Comparison of ENCODE assay signal across 15 cellular contexts in the genomic region with DNA sequence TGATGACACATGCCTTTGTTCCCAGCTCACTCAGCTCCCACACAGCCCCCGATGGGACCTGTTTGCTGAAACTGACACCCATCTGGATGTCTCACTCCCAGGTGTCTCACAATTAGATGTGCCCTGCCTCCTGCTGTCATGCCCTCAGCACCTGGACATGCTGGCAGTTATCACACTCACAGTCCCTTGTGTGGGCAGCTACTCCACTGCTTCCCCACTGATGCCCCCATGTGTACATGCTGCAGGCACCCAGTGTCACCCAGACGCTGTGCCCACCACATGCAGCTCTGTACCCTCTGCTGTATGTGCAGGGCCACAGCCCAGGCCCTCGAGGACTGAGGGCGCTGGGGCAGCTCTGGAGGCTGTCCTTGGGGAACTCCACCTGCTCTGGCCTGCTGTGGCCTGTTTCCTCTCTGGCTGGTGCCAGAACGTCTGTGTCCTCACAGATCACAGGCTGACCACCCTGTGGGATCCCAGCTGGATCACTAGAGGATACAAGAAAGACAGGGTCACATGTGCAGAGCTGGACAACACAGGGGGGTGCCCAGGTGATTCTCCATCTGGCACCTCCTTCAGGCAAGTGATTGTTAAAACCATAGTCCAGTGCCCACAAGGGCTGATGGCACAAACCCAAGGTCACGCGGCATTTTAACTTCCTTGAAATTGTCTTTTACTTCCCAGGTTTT. TPM values are rescaled to one million over a fixed set of nuclear protein-coding genes. Genes with fewer than 3 reads are reported as not detected.
DNase-seq lines count a peak whose midpoint lies in the region; ATAC-seq and TF ChIP-seq lines count a peak whose summit lies in the region.
"Had no signal": no experiment of that assay in that cellular context is flagged by ENCODE, and none has a peak within 500 bp of the region (broad histone marks: within the 10 kb centered on the region; RNA-seq: fewer than 3 reads in every experiment).

No MANE protein-coding gene starts in this region.

- H3K27me3 Mint-ChIP-seq in activated naive CD8-positive, alpha-beta T cell treated with anti-CD3 and anti-CD28 coated beads, Interleukin-2, amount 10 ng/mL, durations not matched to agents 7 days and 5 days = peaks cover 14% of the 10 kb centered on the region
- peaks cover 7% of the 10 kb centered on the region for H3K27me3 Mint-ChIP-seq in activated naive CD8-positive, alpha-beta T cell treated with anti-CD3 and anti-CD28 coated beads, Interleukin-2, amount 50 U/mL, for 24 hours
- peaks cover 4 to 29% of the 10 kb centered on the region in 2 donors for H3K27me3 Mint-ChIP-seq in natural killer cell treated with Interleukin-12 subunit alpha and Interleukin-12 subunit beta and Interleukin-15 and Interleukin-18, amount 100 ng/mL, for 72 hours

- H3K4me3 Mint-ChIP-seq in activated naive CD8-positive, alpha-beta T cell treated with anti-CD3 and anti-CD28 coated beads, Interleukin-2, amount 10 ng/mL, durations not matched to agents 7 days and 5 days = no peak overlapping the region
- no peak overlapping the region for H3K4me3 Mint-ChIP-seq in activated naive CD8-positive, alpha-beta T cell treated with anti-CD3 and anti-CD28 coated beads, Interleukin-2, amount 50 U/mL, for 24 hours
- H3K4me3 Mint-ChIP-seq in natural killer cell treated with Interleukin-12 subunit alpha and Interleukin-12 subunit beta and Interleukin-15 and Interleukin-18, amount 100 ng/mL, for 72 hours = no peak overlapping the region

- no peak overlapping the region for H3K27ac ChIP-seq in adrenal gland
- H3K27ac ChIP-seq in uterus = no peak overlapping the region
- H3K27ac ChIP-seq: gastroesophageal sphincter, SK-N-MC had no signal

- TF ChIP-seq CTCF in adrenal gland (IDR thresholded peaks at IDR 0.05) (no peak), uterus (IDR thresholded peaks at IDR 0.05) (no peak)

- peaks cover 22% of the 10 kb centered on the region for H3K27me3 ChIP-seq in adrenal gland
- no peaks in the 10 kb centered on the region for H3K27me3 ChIP-seq in uterus

- DNase-seq in activated naive CD8-positive, alpha-beta T cell treated with anti-CD3 and anti-CD28 coated beads, Interleukin-2, amount 10 ng/mL, durations not matched to agents 7 days and 5 days = peak; percentile 17
- DNase-seq in activated naive CD8-positive, alpha-beta T cell treated with anti-CD3 and anti-CD28 coated beads, Interleukin-2, amount 50 U/mL, for 24 hours = no peak
- DNase-seq in adrenal gland = peak in 4 of 7 donors; percentile 13 to 47 (median 20)
- peak; percentile 44 for DNase-seq in natural killer cell treated with Interleukin-12 subunit alpha and Interleukin-12 subunit beta and Interleukin-15 and Interleukin-18, amount 100 ng/mL, for 72 hours (ENCODE audit: low spot score)
- peak; percentile 7 to 8 for DNase-seq in uterus
- DNase-seq in NCI-H226 = no peak
- DNase-seq in cortex of kidney (lab: John Stamatoyannopoulos, UW) = no peak
- DNase-seq in stimulated activated naive CD4-positive, alpha-beta T cell (lab: John Stamatoyannopoulos, UW) = no peak
- DNase-seq: activated CD4-positive, CD25-positive, alpha-beta regulatory T cell; AML-193; MV-4-11; stimulated activated CD4-positive, alpha-beta T cell treated with anti-CD3 and anti-CD28 coated beads, Interleukin-12 subunit alpha, Interleukin-12 subunit beta, amount 100 ng/mL, for 4 hours had no signal

- no peak for TF ChIP-seq POLR2A in adrenal gland (IDR thresholded peaks at IDR 0.05)
- no peak for TF ChIP-seq POLR2A in uterus (IDR thresholded peaks at IDR 0.05)

- H3K36me3 ChIP-seq in adrenal gland (replicated peaks in 1 of 2) (no peaks in the 10 kb centered on the region), uterus (no peaks in the 10 kb centered on the region)
- H3K36me3 ChIP-seq: gastroesophageal sphincter had no signal

- ATAC-seq in activated naive CD8-positive, alpha-beta T cell treated with anti-CD3 and anti-CD28 coated beads, Interleukin-2, amount 10 ng/mL, durations not matched to agents 7 days and 5 days (ENCODE audit: low read depth) = no peak
- no peak for ATAC-seq in activated naive CD8-positive, alpha-beta T cell treated with anti-CD3 and anti-CD28 coated beads, Interleukin-2, amount 50 U/mL, for 24 hours
- ATAC-seq in natural killer cell treated with Interleukin-12 subunit alpha and Interleukin-12 subunit beta and Interleukin-15 and Interleukin-18, amount 100 ng/mL, for 72 hours = no peak
- ATAC-seq: gastroesophageal sphincter had no signal

- POLR2A ChIA-PET in activated naive CD8-positive, alpha-beta T cell treated with anti-CD3 and anti-CD28 coated beads, Interleukin-2, amount 10 ng/mL, durations not matched to agents 7 days and 5 days (lab: Charles Lee) = no interaction called here

- H3K4me1 Mint-ChIP-seq in activated naive CD8-positive, alpha-beta T cell treated with anti-CD3 and anti-CD28 coated beads, Interleukin-2, amount 10 ng/mL, durations not matched to agents 7 days and 5 days = peaks cover 7% of the 10 kb centered on the region
- peaks cover 5% of the 10 kb centered on the region for H3K4me1 Mint-ChIP-seq in activated naive CD8-positive, alpha-beta T cell treated with anti-CD3 and anti-CD28 coated beads, Interleukin-2, amount 50 U/mL, for 24 hours
- H3K4me1 Mint-ChIP-seq in natural killer cell treated with Interleukin-12 subunit alpha and Interleukin-12 subunit beta and Interleukin-15 and Interleukin-18, amount 100 ng/mL, for 72 hours (ENCODE audit: low read depth in 2 of 2) = peaks cover 16% of the 10 kb centered on the region in 2 donors

- H3K9me3 Mint-ChIP-seq in activated naive CD8-positive, alpha-beta T cell treated with anti-CD3 and anti-CD28 coated beads, Interleukin-2, amount 10 ng/mL, durations not matched to agents 7 days and 5 days = peaks cover 3% of the 10 kb centered on the region
- H3K9me3 Mint-ChIP-seq in activated naive CD8-positive, alpha-beta T cell treated with anti-CD3 and anti-CD28 coated beads, Interleukin-2, amount 50 U/mL, for 24 hours = peaks cover 4% of the 10 kb centered on the region
- H3K9me3 Mint-ChIP-seq in natural killer cell treated with Interleukin-12 subunit alpha and Interleukin-12 subunit beta and Interleukin-15 and Interleukin-18, amount 100 ng/mL, for 72 hours = no peaks in the 10 kb centered on the region

- no peaks in the 10 kb centered on the region for H3K36me3 Mint-ChIP-seq in activated naive CD8-positive, alpha-beta T cell treated with anti-CD3 and anti-CD28 coated beads, Interleukin-2, amount 10 ng/mL, durations not matched to agents 7 days and 5 days
- H3K36me3 Mint-ChIP-seq in activated naive CD8-positive, alpha-beta T cell treated with anti-CD3 and anti-CD28 coated beads, Interleukin-2, amount 50 U/mL, for 24 hours (ENCODE audit: low read depth) = no peaks in the 10 kb centered on the region
- peaks cover 3% of the 10 kb centered on the region for H3K36me3 Mint-ChIP-seq in natural killer cell treated with Interleukin-12 subunit alpha and Interleukin-12 subunit beta and Interleukin-15 and Interleukin-18, amount 100 ng/mL, for 72 hours

- H3K4me1 ChIP-seq in adrenal gland (replicated peaks in 1 of 2) (no peaks in the 10 kb centered on the region), uterus (no peaks in the 10 kb centered on the region)

- 61 to 85% (median 72%) methylated on average over 3 to 7 of the region's 7 CpGs for WGBS in adrenal gland, 4 donors

- H3K9me3 ChIP-seq in adrenal gland (replicated peaks in 1 of 3) (no peaks in the 10 kb centered on the region), uterus (no peaks in the 10 kb centered on the region)

- H3K27ac Mint-ChIP-seq in activated naive CD8-positive, alpha-beta T cell treated with anti-CD3 and anti-CD28 coated beads, Interleukin-2, amount 10 ng/mL, durations not matched to agents 7 days and 5 days = no peak overlapping the region
- no peak overlapping the region for H3K27ac Mint-ChIP-seq in activated naive CD8-positive, alpha-beta T cell treated with anti-CD3 and anti-CD28 coated beads, Interleukin-2, amount 50 U/mL, for 24 hours
- H3K27ac Mint-ChIP-seq in natural killer cell treated with Interleukin-12 subunit alpha and Interleukin-12 subunit beta and Interleukin-15 and Interleukin-18, amount 100 ng/mL, for 72 hours = no peak overlapping the region

- H3K4me3 ChIP-seq in adrenal gland (no peak overlapping the region), uterus (no peak overlapping the region)
- H3K4me3 ChIP-seq: gastroesophageal sphincter, SK-N-MC had no signal

- intact Hi-C loops in adrenal gland (cut with DNase I) = no loop called here
- intact Hi-C loops in uterus (cut with DNase I; ENCODE audit: low total_unique reads) = no loop called here

RNA-seq across cellular contexts. Expression of a gene that starts 14.0 kb away (rescaled TPM):
- total RNA-seq in activated naive CD8-positive, alpha-beta T cell treated with anti-CD3 and anti-CD28 coated beads, Interleukin-2, amount 10 ng/mL, durations not matched to agents 7 days and 5 days = not detected
- not detected for total RNA-seq in adrenal gland
- polyA plus RNA-seq in adrenal gland = not detected
- not detected for total RNA-seq in natural killer cell treated with Interleukin-12 subunit alpha and Interleukin-12 subunit beta and Interleukin-15 and Interleukin-18, amount 100 ng/mL, for 72 hours
- not detected for total RNA-seq in uterus
- total RNA-seq: gastroesophageal sphincter, liver had no signal
- polyA plus RNA-seq: liver had no signal

RNA-seq across cellular contexts. Expression of a gene that starts 20.8 kb away (rescaled TPM):
- total RNA-seq in activated naive CD8-positive, alpha-beta T cell treated with anti-CD3 and anti-CD28 coated beads, Interleukin-2, amount 10 ng/mL, durations not matched to agents 7 days and 5 days = under 1 TPM in 1 of 2 experiments, not detected in 1; 0.28 TPM
- total RNA-seq in adrenal gland = 1 to 10 TPM in 4 of 8 donors, under 1 TPM in 4; 0.36 to 3.0 (median 1.2) TPM
- polyA plus RNA-seq in adrenal gland = under 1 TPM in 2 of 3 donors, not detected in 1; 0.67 to 0.80 TPM
- under 1 TPM in 1 of 2 donors, not detected in 1; 0.98 TPM for total RNA-seq in natural killer cell treated with Interleukin-12 subunit alpha and Interleukin-12 subunit beta and Interleukin-15 and Interleukin-18, amount 100 ng/mL, for 72 hours
- total RNA-seq in uterus = under 1 TPM in 2 of 4 donors, not detected in 2; 0.24 to 0.62 TPM

RNA-seq across cellular contexts. Expression of a gene that starts 27.2 kb away (rescaled TPM):
- total RNA-seq in activated naive CD8-positive, alpha-beta T cell treated with anti-CD3 and anti-CD28 coated beads, Interleukin-2, amount 10 ng/mL, durations not matched to agents 7 days and 5 days = not detected
- total RNA-seq in adrenal gland (under 1 TPM in 1 of 8 donors, not detected in 7; under 0.01 TPM), uterus (under 1 TPM in 1 of 4 donors, not detected in 3; 0.07 TPM)
- under 1 TPM in 2 of 3 donors, not detected in 1; 0.03 to 0.04 TPM for polyA plus RNA-seq in adrenal gland
- total RNA-seq in natural killer cell treated with Interleukin-12 subunit alpha and Interleukin-12 subunit beta and Interleukin-15 and Interleukin-18, amount 100 ng/mL, for 72 hours = not detected
- total RNA-seq: gastroesophageal sphincter had no signal

Comparison
In these comparisons a context has a peak if more than half of its experiments do, and no peak if none do; other contexts are left out.
1. DNase-seq: peak in activated naive CD8-positive, alpha-beta T cell treated with anti-CD3 and anti-CD28 coated beads, Interleukin-2, amount 10 ng/mL, durations not matched to agents 7 days and 5 days (single experiment), adrenal gland (4 of 7), natural killer cell treated with Interleukin-12 subunit alpha and Interleukin-12 subunit beta and Interleukin-15 and Interleukin-18, amount 100 ng/mL, for 72 hours (single experiment) and uterus (2 of 2); none in activated naive CD8-positive, alpha-beta T cell treated with anti-CD3 and anti-CD28 coated beads, Interleukin-2, amount 50 U/mL, for 24 hours (single experiment), NCI-H226 (single experiment), cortex of kidney (single experiment) and stimulated activated naive CD4-positive, alpha-beta T cell (0 of 6).